In genomic region chr13:52850396-52851152, GRCh38 we compare ENCODE assay signal across 1 cellular context.
TF ChIP-seq lines count a peak whose summit lies in the region.

No MANE protein-coding gene starts in this region.

TF ChIP-seq in HEK293, 187 proteins besides CTCF, POLR2A, EP300 and RAD21 (continued from another document and continues in another):
- TF ChIP-seq, protein P1, sequence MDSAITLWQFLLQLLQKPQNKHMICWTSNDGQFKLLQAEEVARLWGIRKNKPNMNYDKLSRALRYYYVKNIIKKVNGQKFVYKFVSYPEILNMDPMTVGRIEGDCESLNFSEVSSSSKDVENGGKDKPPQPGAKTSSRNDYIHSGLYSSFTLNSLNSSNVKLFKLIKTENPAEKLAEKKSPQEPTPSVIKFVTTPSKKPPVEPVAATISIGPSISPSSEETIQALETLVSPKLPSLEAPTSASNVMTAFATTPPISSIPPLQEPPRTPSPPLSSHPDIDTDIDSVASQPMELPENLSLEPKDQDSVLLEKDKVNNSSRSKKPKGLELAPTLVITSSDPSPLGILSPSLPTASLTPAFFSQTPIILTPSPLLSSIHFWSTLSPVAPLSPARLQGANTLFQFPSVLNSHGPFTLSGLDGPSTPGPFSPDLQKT (IDR thresholded peaks at IDR 0.05; ENCODE audit: borderline replicate concordance, low read depth, low read length) = no peak
- TF ChIP-seq ZNF707 (tag by site-specific recombination; IDR thresholded peaks at IDR 0.05) (no peak), PRDM1 (tag by site-specific recombination; IDR thresholded peaks at IDR 0.05) (0 out of 2 replicates have a peak, but pooled peaks have one; percentile 28), PRDM6 (tag by site-specific recombination; IDR thresholded peaks at IDR 0.05) (no peak), ZNF449 (tag by site-specific recombination; IDR thresholded peaks at IDR 0.05) (peak; percentile 35; the same call in 1 of the 2 replicates), ZNF621 (tag by site-specific recombination; IDR thresholded peaks at IDR 0.05) (no peak), ZNF146 (tag by site-specific recombination; IDR thresholded peaks at IDR 0.05) (no peak), KLF16 (tag by site-specific recombination; IDR thresholded peaks at IDR 0.05) (no peak), REST (tag by site-specific recombination; IDR thresholded peaks at IDR 0.05) (peak; percentile 99), ZNF560 (tag by site-specific recombination; IDR thresholded peaks at IDR 0.05; ENCODE audit: borderline replicate concordance) (no peak), ZNF660 (tag by site-specific recombination; IDR thresholded peaks at IDR 0.05) (peak; percentile 39; the same call in 1 of the 2 replicates), SP2 (tag by site-specific recombination; IDR thresholded peaks at IDR 0.05) (peak; percentile 69), MEIS1 (CRISPR knock-in tag; IDR thresholded peaks at IDR 0.05; ENCODE audit: borderline replicate concordance) (no peak), KLF17 (tag by site-specific recombination; IDR thresholded peaks at IDR 0.05) (peak; percentile 58; the same call in 1 of the 2 replicates), ZNF202 (tag by site-specific recombination; IDR thresholded peaks at IDR 0.05; ENCODE audit: borderline replicate concordance) (no peak), TRIM28 (IDR thresholded peaks at IDR 0.05; ENCODE audit: borderline replicate concordance, low read length) (no peak), ZNF10 (tag by site-specific recombination; IDR thresholded peaks at IDR 0.05) (no peak), ZBTB10 (tag by site-specific recombination; IDR thresholded peaks at IDR 0.05) (0 out of 2 replicates have a peak, but pooled peaks have one; percentile 22), ZNF629 (tag by site-specific recombination; IDR thresholded peaks at IDR 0.05) (peak; percentile 87), ZNF366 (tag by site-specific recombination; conservative IDR thresholded peaks at IDR 0.05) (peak; percentile 45), ZNF785 (tag by site-specific recombination; IDR thresholded peaks at IDR 0.05) (no peak), ZNF341 (tag by site-specific recombination; IDR thresholded peaks at IDR 0.05; ENCODE audit: low read depth) (0 out of 2 replicates have a peak, but pooled peaks have one; percentile 22), ZNF585B (tag by site-specific recombination; IDR thresholded peaks at IDR 0.05) (no peak), YY1 (tag by site-specific recombination; IDR thresholded peaks at IDR 0.05) (no peak), ZNF791 (tag by site-specific recombination; IDR thresholded peaks at IDR 0.05) (no peak), WT1 (tag by site-specific recombination; IDR thresholded peaks at IDR 0.05) (no peak), ZNF335 (tag by site-specific recombination; conservative IDR thresholded peaks at IDR 0.05) (peak; percentile 45), ZNF19 (tag by site-specific recombination; IDR thresholded peaks at IDR 0.05; ENCODE audit: low read depth) (no peak), ZNF239 (tag by site-specific recombination; IDR thresholded peaks at IDR 0.05) (no peak), ZNF792 (tag by site-specific recombination; IDR thresholded peaks at IDR 0.05) (no peak), ZNF248 (tag by site-specific recombination; IDR thresholded peaks at IDR 0.05) (no peak), ZNF596 (tag by site-specific recombination; IDR thresholded peaks at IDR 0.05) (no peak), ZNF654 (tag by site-specific recombination; IDR thresholded peaks at IDR 0.05; ENCODE audit: low read depth) (no peak)
- TF ChIP-seq, protein P2, sequence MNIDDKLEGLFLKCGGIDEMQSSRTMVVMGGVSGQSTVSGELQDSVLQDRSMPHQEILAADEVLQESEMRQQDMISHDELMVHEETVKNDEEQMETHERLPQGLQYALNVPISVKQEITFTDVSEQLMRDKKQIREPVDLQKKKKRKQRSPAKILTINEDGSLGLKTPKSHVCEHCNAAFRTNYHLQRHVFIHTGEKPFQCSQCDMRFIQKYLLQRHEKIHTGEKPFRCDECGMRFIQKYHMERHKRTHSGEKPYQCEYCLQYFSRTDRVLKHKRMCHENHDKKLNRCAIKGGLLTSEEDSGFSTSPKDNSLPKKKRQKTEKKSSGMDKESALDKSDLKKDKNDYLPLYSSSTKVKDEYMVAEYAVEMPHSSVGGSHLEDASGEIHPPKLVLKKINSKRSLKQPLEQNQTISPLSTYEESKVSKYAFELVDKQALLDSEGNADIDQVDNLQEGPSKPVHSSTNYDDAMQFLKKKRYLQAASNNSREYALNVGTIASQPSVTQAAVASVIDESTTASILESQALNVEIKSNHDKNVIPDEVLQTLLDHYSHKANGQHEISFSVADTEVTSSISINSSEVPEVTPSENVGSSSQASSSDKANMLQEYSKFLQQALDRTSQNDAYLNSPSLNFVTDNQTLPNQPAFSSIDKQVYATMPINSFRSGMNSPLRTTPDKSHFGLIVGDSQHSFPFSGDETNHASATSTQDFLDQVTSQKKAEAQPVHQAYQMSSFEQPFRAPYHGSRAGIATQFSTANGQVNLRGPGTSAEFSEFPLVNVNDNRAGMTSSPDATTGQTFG (tag by site-specific recombination; IDR thresholded peaks at IDR 0.05; ENCODE audit: borderline replicate concordance) = no peak
- TF ChIP-seq, protein P3, sequence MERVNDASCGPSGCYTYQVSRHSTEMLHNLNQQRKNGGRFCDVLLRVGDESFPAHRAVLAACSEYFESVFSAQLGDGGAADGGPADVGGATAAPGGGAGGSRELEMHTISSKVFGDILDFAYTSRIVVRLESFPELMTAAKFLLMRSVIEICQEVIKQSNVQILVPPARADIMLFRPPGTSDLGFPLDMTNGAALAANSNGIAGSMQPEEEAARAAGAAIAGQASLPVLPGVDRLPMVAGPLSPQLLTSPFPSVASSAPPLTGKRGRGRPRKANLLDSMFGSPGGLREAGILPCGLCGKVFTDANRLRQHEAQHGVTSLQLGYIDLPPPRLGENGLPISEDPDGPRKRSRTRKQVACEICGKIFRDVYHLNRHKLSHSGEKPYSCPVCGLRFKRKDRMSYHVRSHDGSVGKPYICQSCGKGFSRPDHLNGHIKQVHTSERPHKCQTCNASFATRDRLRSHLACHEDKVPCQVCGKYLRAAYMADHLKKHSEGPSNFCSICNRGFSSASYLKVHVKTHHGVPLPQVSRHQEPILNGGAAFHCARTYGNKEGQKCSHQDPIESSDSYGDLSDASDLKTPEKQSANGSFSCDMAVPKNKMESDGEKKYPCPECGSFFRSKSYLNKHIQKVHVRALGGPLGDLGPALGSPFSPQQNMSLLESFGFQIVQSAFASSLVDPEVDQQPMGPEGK (tag by site-specific recombination; IDR thresholded peaks at IDR 0.05) = peak; percentile 65; the same call in 1 of the 2 replicates
- TF ChIP-seq, protein P4, sequence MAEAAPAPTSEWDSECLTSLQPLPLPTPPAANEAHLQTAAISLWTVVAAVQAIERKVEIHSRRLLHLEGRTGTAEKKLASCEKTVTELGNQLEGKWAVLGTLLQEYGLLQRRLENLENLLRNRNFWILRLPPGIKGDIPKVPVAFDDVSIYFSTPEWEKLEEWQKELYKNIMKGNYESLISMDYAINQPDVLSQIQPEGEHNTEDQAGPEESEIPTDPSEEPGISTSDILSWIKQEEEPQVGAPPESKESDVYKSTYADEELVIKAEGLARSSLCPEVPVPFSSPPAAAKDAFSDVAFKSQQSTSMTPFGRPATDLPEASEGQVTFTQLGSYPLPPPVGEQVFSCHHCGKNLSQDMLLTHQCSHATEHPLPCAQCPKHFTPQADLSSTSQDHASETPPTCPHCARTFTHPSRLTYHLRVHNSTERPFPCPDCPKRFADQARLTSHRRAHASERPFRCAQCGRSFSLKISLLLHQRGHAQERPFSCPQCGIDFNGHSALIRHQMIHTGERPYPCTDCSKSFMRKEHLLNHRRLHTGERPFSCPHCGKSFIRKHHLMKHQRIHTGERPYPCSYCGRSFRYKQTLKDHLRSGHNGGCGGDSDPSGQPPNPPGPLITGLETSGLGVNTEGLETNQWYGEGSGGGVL (tag by site-specific recombination; IDR thresholded peaks at IDR 0.05) = no peak
- TF ChIP-seq, protein P5, sequence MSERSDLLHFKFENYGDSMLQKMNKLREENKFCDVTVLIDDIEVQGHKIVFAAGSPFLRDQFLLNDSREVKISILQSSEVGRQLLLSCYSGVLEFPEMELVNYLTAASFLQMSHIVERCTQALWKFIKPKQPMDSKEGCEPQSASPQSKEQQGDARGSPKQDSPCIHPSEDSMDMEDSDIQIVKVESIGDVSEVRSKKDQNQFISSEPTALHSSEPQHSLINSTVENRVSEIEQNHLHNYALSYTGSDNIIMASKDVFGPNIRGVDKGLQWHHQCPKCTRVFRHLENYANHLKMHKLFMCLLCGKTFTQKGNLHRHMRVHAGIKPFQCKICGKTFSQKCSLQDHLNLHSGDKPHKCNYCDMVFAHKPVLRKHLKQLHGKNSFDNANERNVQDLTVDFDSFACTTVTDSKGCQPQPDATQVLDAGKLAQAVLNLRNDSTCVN (tag by site-specific recombination; optimal IDR thresholded peaks at IDR 0.05) = peak; percentile 41
- TF ChIP-seq, protein P6, sequence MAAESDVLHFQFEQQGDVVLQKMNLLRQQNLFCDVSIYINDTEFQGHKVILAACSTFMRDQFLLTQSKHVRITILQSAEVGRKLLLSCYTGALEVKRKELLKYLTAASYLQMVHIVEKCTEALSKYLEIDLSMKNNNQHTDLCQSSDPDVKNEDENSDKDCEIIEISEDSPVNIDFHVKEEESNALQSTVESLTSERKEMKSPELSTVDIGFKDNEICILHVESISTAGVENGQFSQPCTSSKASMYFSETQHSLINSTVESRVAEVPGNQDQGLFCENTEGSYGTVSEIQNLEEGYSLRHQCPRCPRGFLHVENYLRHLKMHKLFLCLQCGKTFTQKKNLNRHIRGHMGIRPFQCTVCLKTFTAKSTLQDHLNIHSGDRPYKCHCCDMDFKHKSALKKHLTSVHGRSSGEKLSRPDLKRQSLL (tag by site-specific recombination; IDR thresholded peaks at IDR 0.05) = no peak
